ENCODE assay signal across 22 cellular contexts in the genomic region with DNA sequence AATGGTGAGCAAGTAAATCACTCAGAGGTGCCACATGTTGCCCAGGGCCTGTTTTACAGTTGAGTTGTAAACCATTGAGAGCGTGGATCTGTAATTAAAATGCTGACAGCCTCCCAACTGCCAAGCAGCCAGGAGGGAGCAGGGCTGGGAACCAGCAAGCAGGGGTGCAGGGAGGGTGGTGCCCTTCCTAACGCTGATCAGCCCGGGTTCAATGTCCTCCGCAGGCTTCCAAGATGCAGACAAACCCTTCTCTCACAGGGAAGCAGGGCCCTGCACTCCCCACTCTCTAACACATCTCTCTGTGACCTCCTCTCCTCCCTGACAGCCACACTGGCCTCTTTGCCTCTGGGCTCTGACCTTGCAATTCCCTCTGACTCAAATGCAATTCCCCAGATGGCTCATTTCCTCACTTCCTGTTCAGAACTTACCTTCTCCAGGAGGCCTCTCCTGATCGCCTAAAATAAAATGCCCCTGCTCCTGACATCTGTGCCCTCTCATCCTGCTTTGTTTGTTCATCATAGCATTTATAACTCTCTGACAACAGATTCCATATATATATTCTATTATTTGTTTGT. TPM values are rescaled to one million over a fixed set of nuclear protein-coding genes. Genes with fewer than 3 reads are reported as not detected.
"Had no signal": no experiment of that assay in that cellular context is flagged by ENCODE, and none has a peak within 500 bp of the region (broad histone marks: within the 10 kb centered on the region; RNA-seq: fewer than 3 reads in every experiment).

No MANE protein-coding gene starts in this region.

- ATAC-seq: activated naive CD4-positive, alpha-beta T cell treated with anti-CD3 and anti-CD28 coated beads, Interleukin-2, amount 50 U/mL, for 72 hours; effector memory CD8-positive, alpha-beta T cell; left lobe of liver; stimulated activated memory B cell treated with anti-CD40 and anti-IgM and Interleukin-4, amounts not matched to agents 10 μg/mL and 1 μg/mL and 100 μg/mL, for 72 hours; upper lobe of right lung had no signal

- H3K4me3 ChIP-seq: adrenal gland, sigmoid colon, testis, upper lobe of right lung had no signal

- DNase-seq: activated B cell treated with CpG ODN at 0.5 μM for 24 hours; activated CD4-positive, alpha-beta memory T cell treated with anti-CD3 and anti-CD28 coated beads for 36 hours; activated CD4-positive, alpha-beta T cell treated with anti-CD3 and anti-CD28 coated beads for 4 hours; activated gamma-delta T cell treated with Interleukin-2 at 50 U/mL for 16 hours; activated T-cell treated with anti-CD3 and anti-CD28 coated beads for 4 hours; adrenal gland; effector memory CD8-positive, alpha-beta T cell; foreskin fibroblast; glutamatergic neuron; islet precursor cell; sigmoid colon; stimulated activated CD4-positive, alpha-beta T cell treated with anti-CD3 and anti-CD28 coated beads, Interleukin-4, amount 100 ng/mL, for 4 hours; testis; upper lobe of right lung had no signal

- H3K9me3 ChIP-seq: adrenal gland, sigmoid colon, testis, upper lobe of right lung had no signal

- H3K27me3 ChIP-seq: testis had no signal

- H3K36me3 ChIP-seq: adrenal gland, sigmoid colon, upper lobe of right lung had no signal

- H3K4me1 ChIP-seq: adrenal gland, sigmoid colon, testis, upper lobe of right lung had no signal

- H3K27ac ChIP-seq: adrenal gland, sigmoid colon, testis, upper lobe of right lung had no signal

RNA-seq across cellular contexts. Expression of a gene that starts 40.0 kb away (rescaled TPM):
- total RNA-seq: activated B cell treated with CpG ODN at 0.5 μM for 24 hours; activated T-helper 1 cell treated with anti-CD3 and anti-CD28 coated beads, Interleukin-12 subunit alpha, Interleukin-12 subunit beta, Interleukin-2, Interleukin-4 antibody, amounts not matched to agents 30 ng/mL and 10 ng/mL and 1 ng/mL, durations not matched to agents 14 hours and 24 hours and 36 hours; dermis microvascular lymphatic vessel endothelial cell; left lobe of liver; lung microvascular endothelial cell; omental fat pad; pulmonary artery endothelial cell; sigmoid colon had no signal
- polyA plus RNA-seq: adrenal gland had no signal
